12 cellular contexts compared by ENCODE assay signal in genomic region chr5:173613433-173614144, GRCh38. TPM values are rescaled to one million over a fixed set of nuclear protein-coding genes. Genes with fewer than 3 reads are reported as not detected.
DNase-seq lines count a peak whose midpoint lies in the region; TF ChIP-seq lines count a peak whose summit lies in the region.
"Had no signal": no experiment of that assay in that cellular context is flagged by ENCODE, and none has a peak within 500 bp of the region (broad histone marks: within the 10 kb centered on the region; RNA-seq: fewer than 3 reads in every experiment).

No MANE protein-coding gene starts in this region.

- WGBS in esophagus squamous epithelium, 2 donors: 77 to 84% methylated on average over 7 of the region's 7 CpGs

- DNase-seq in CD8-positive, alpha-beta memory T cell: no peak
- DNase-seq in chondrocyte (ENCODE audit: low spot score) (no peak), neural crest cell (ENCODE audit: low read depth, low spot score) (no peak), NOMO-1 (lab: John Stamatoyannopoulos, UW; ENCODE audit: unreplicated experiment in 2 of 2) (no peak), kidney glomerular epithelial cell (lab: John Stamatoyannopoulos, UW) (no peak), esophagus squamous epithelium (lab: John Stamatoyannopoulos, UW) (no peak)
- DNase-seq: activated CD4-positive, CD25-positive, alpha-beta regulatory T cell treated with anti-CD3 and anti-CD28 coated beads, Interleukin-2, amount 50 U/mL, for 72 hours; stimulated activated CD4-positive, alpha-beta T cell treated with anti-CD3 and anti-CD28 coated beads, Interleukin-4, amount 100 ng/mL, for 4 hours; stimulated activated naive CD8-positive, alpha-beta T cell treated with anti-CD3 and anti-CD28 coated beads, Interleukin-15, amount 100 ng/mL, for 72 hours had no signal

- TF ChIP-seq CTCF in chondrocyte (IDR thresholded peaks at IDR 0.05): no peak
- no peak for TF ChIP-seq CTCF in neural crest cell (conservative IDR thresholded peaks at IDR 0.05)
- no peak for TF ChIP-seq CTCF in esophagus squamous epithelium (IDR thresholded peaks at IDR 0.05)

- no peaks in the 10 kb centered on the region for H3K9me3 ChIP-seq in CD8-positive, alpha-beta memory T cell (ENCODE audit: low read length)
- no peaks in the 10 kb centered on the region for H3K9me3 ChIP-seq in HUES48 (ENCODE audit: control insufficient read depth, insufficient read depth, low read length)
- no peaks in the 10 kb centered on the region for H3K9me3 ChIP-seq in esophagus squamous epithelium
- H3K9me3 ChIP-seq: HAP-1 had no signal

- no peak overlapping the region for H3K27ac ChIP-seq in CD8-positive, alpha-beta memory T cell (ENCODE audit: low read depth, low read length)
- H3K27ac ChIP-seq in HUES48 (ENCODE audit: low read depth, low read length) (no peak overlapping the region), esophagus squamous epithelium (no peak overlapping the region)

- H3K9me3 Mint-ChIP-seq in CD8-positive, alpha-beta memory T cell: no peaks in the 10 kb centered on the region
- no peaks in the 10 kb centered on the region for H3K9me3 Mint-ChIP-seq in chondrocyte (ENCODE audit: low read depth)
- no peaks in the 10 kb centered on the region for H3K9me3 Mint-ChIP-seq in neural crest cell
- H3K9me3 Mint-ChIP-seq: activated T-helper 1 cell treated with anti-CD3 and anti-CD28 coated beads, Interleukin-12 subunit alpha, Interleukin-12 subunit beta, Interleukin-2, Interleukin-4 antibody, amounts not matched to agents 30 ng/mL and 10 ng/mL and 1 ng/mL, durations not matched to agents 14 hours and 24 hours and 36 hours; stimulated activated naive CD8-positive, alpha-beta T cell treated with anti-CD3 and anti-CD28 coated beads, Interleukin-15, amount 100 ng/mL, for 72 hours had no signal

- peaks cover 0 to 58% (median 15%) of the 10 kb centered on the region in 3 donors for H3K36me3 Mint-ChIP-seq in CD8-positive, alpha-beta memory T cell
- peaks cover 16% of the 10 kb centered on the region for H3K36me3 Mint-ChIP-seq in chondrocyte (ENCODE audit: low read depth)
- peaks cover 11% of the 10 kb centered on the region for H3K36me3 Mint-ChIP-seq in neural crest cell (ENCODE audit: low read depth)

- no peak for TF ChIP-seq POLR2A in esophagus squamous epithelium (IDR thresholded peaks at IDR 0.05)

- intact Hi-C loops in esophagus squamous epithelium (cut with DNase I): no loop called here

- H3K27me3 ChIP-seq in CD8-positive, alpha-beta memory T cell (ENCODE audit: insufficient read depth, low read length, poor library complexity, severe bottlenecking): no peaks in the 10 kb centered on the region
- no peaks in the 10 kb centered on the region for H3K27me3 ChIP-seq in HUES48 (ENCODE audit: control insufficient read depth, insufficient read depth, low read length)
- no peaks in the 10 kb centered on the region for H3K27me3 ChIP-seq in esophagus squamous epithelium

- H3K4me3 ChIP-seq in CD8-positive, alpha-beta memory T cell (ENCODE audit: low read length): no peak overlapping the region
- peak overlapping the region; percentile 99 for H3K4me3 ChIP-seq in HUES48 (ENCODE audit: low read depth, low read length)
- no peak overlapping the region for H3K4me3 ChIP-seq in esophagus squamous epithelium

- H3K27me3 Mint-ChIP-seq in CD8-positive, alpha-beta memory T cell: no peaks in the 10 kb centered on the region
- H3K27me3 Mint-ChIP-seq in chondrocyte (ENCODE audit: low read depth) (no peaks in the 10 kb centered on the region), neural crest cell (ENCODE audit: low read depth) (no peaks in the 10 kb centered on the region)
- H3K27me3 Mint-ChIP-seq: stimulated activated naive CD8-positive, alpha-beta T cell treated with anti-CD3 and anti-CD28 coated beads, Interleukin-15, amount 100 ng/mL, for 72 hours had no signal

- H3K4me1 ChIP-seq in CD8-positive, alpha-beta memory T cell (ENCODE audit: insufficient read depth, low read length): peaks cover 30% of the 10 kb centered on the region
- peaks cover 24% of the 10 kb centered on the region for H3K4me1 ChIP-seq in HUES48 (ENCODE audit: control insufficient read depth, insufficient read depth, low read length)
- H3K4me1 ChIP-seq in esophagus squamous epithelium: peaks cover 11 to 50% (median 21%) of the 10 kb centered on the region in 3 donors

- POLR2A ChIA-PET in CD8-positive, alpha-beta memory T cell (lab: Charles Lee): no interaction called here

- no peak overlapping the region for H3K9ac ChIP-seq in HUES48 (ENCODE audit: low read depth, low read length)

- H3K4me1 Mint-ChIP-seq in CD8-positive, alpha-beta memory T cell: peaks cover 45 to 66% (median 60%) of the 10 kb centered on the region in 3 donors
- H3K4me1 Mint-ChIP-seq in chondrocyte (ENCODE audit: low read depth): peaks cover 54% of the 10 kb centered on the region
- H3K4me1 Mint-ChIP-seq in neural crest cell: peaks cover 38% of the 10 kb centered on the region

- CTCF ChIA-PET in CD8-positive, alpha-beta memory T cell (lab: Charles Lee): interaction anchor here (0.9 to 1.6 kb wide), 2 partner anchors 359 to 360 kb away, joined by 3 to 4 read pairs; no protein-coding TSS in a partner anchor

- peaks cover 19% of the 10 kb centered on the region for H3K36me3 ChIP-seq in CD8-positive, alpha-beta memory T cell (ENCODE audit: insufficient read depth, low read length)
- peaks cover 58% of the 10 kb centered on the region for H3K36me3 ChIP-seq in HUES48 (ENCODE audit: control insufficient read depth, insufficient read depth, low read length)
- H3K36me3 ChIP-seq in esophagus squamous epithelium: peaks cover 2 to 52% (median 4%) of the 10 kb centered on the region in 3 donors

- peak overlapping the region in 5 of 8 donors; percentile 38 to 61 (median 47) for H3K27ac Mint-ChIP-seq in CD8-positive, alpha-beta memory T cell
- peak overlapping the region; percentile 9 for H3K27ac Mint-ChIP-seq in chondrocyte (ENCODE audit: unreplicated experiment)
- H3K27ac Mint-ChIP-seq in neural crest cell (ENCODE audit: unreplicated experiment): no peak overlapping the region
- H3K27ac Mint-ChIP-seq: activated T-helper 1 cell treated with anti-CD3 and anti-CD28 coated beads, Interleukin-12 subunit alpha, Interleukin-12 subunit beta, Interleukin-2, Interleukin-4 antibody, amounts not matched to agents 30 ng/mL and 10 ng/mL and 1 ng/mL, durations not matched to agents 14 hours and 24 hours and 36 hours; stimulated activated naive CD8-positive, alpha-beta T cell treated with anti-CD3 and anti-CD28 coated beads, Interleukin-15, amount 100 ng/mL, for 72 hours had no signal

- H3K4me3 Mint-ChIP-seq in CD8-positive, alpha-beta memory T cell: peak overlapping the region in 4 of 7 donors; percentile 8 to 98 (median 36)
- H3K4me3 Mint-ChIP-seq in chondrocyte (ENCODE audit: unreplicated experiment) (peak overlapping the region; percentile 2), neural crest cell (peak overlapping the region; percentile 97)

RNA-seq across cellular contexts. Expression of gene BOD1, which starts 2.9 kb away (rescaled TPM):
- total RNA-seq in CD8-positive, alpha-beta memory T cell: 10 to 100 TPM; 23.0 to 25.1 TPM
- 17.1 TPM for polyA plus RNA-seq in CD8-positive, alpha-beta memory T cell
- 62.0 to 71.6 TPM (median 70.9 TPM) in 3 replicates for total RNA-seq in chondrocyte
- total RNA-seq in neural crest cell: 121 and 126 TPM in 2 replicates
- 10 to 100 TPM; 13.8 to 43.1 (median 20.2) TPM for total RNA-seq in esophagus squamous epithelium

Comparison
In these comparisons a context has a peak if more than half of its experiments do, and no peak if none do; other contexts are left out.
1. H3K4me3 Mint-ChIP-seq: peak in every context shown above with its lines; median percentile 97 in neural crest cell; 36 in CD8-positive, alpha-beta memory T cell; 2 in chondrocyte.